11 cellular contexts compared by ENCODE assay signal in genomic region chr11:68036141-68036716, GRCh38. TPM values are rescaled to one million over a fixed set of nuclear protein-coding genes. Genes with fewer than 3 reads are reported as not detected.
DNase-seq lines count a peak whose midpoint lies in the region; ATAC-seq, FAIRE-seq and TF ChIP-seq lines count a peak whose summit lies in the region.
"Had no signal": no experiment of that assay in that cellular context is flagged by ENCODE, and none has a peak within 500 bp of the region (broad histone marks: within the 10 kb centered on the region; RNA-seq: fewer than 3 reads in every experiment).

No MANE protein-coding gene starts in this region.

- BruUV-seq in K562 (replicated peaks; lab: Mats Ljungman, UMichigan): no TSS peak

- no peak for DNase-seq in activated naive CD4-positive, alpha-beta T cell treated with anti-CD3 and anti-CD28 coated beads, Interleukin-2, amount 10 ng/mL, durations not matched to agents 7 days and 5 days
- no peak for DNase-seq in activated naive CD4-positive, alpha-beta T cell treated with anti-CD3 and anti-CD28 coated beads, Interleukin-2, amount 50 U/mL, for 16 hours
- DNase-seq in K562 (ENCODE audit: extremely low read depth in 1 of 4, low spot score in 3 of 4) (no peak), tibial nerve (ENCODE audit: low spot score in 2 of 2) (no peak), islet precursor cell (no peak), H54 (ENCODE audit: insufficient read length, low spot score) (no peak), foreskin melanocyte (no peak)
- DNase-seq: naive B cell; stimulated activated CD4-positive, alpha-beta T cell treated with anti-CD3 and anti-CD28 coated beads, Interleukin-4, amount 100 ng/mL, for 24 hours had no signal

- peak overlapping the region; percentile 90 for H3K27ac Mint-ChIP-seq in activated naive CD4-positive, alpha-beta T cell treated with anti-CD3 and anti-CD28 coated beads, Interleukin-2, amount 10 ng/mL, durations not matched to agents 7 days and 5 days

- H3K9me1 ChIP-seq in K562 (ENCODE audit: control insufficient read depth, insufficient read depth, low read length): no peaks in the 10 kb centered on the region

- H3K27me3 Mint-ChIP-seq in activated naive CD4-positive, alpha-beta T cell treated with anti-CD3 and anti-CD28 coated beads, Interleukin-2, amount 10 ng/mL, durations not matched to agents 7 days and 5 days: no peaks in the 10 kb centered on the region
- H3K27me3 Mint-ChIP-seq: naive B cell had no signal

- H3K4me3 ChIP-seq in K562 (no peak overlapping the region), mucosa of rectum (ENCODE audit: low read length in 2 of 2) (no peak overlapping the region), tibial nerve (no peak overlapping the region)

- H3K27me3 ChIP-seq in K562 (ENCODE audit: control insufficient read depth in 2 of 2, insufficient read depth in 2 of 2, low read length in 2 of 2) (no peaks in the 10 kb centered on the region), mucosa of rectum (ENCODE audit: control insufficient read depth in 2 of 2, insufficient read depth in 2 of 2, low read length in 2 of 2) (no peaks in the 10 kb centered on the region), tibial nerve (no peaks in the 10 kb centered on the region)

- no peak overlapping the region for H3K4me2 ChIP-seq in K562 (ENCODE audit: insufficient read depth, low read length)

- H3K9me3 ChIP-seq in K562 (replicated peaks; ENCODE audit: control insufficient read depth, insufficient read depth, low read depth, low read length) (no peaks in the 10 kb centered on the region), mucosa of rectum (ENCODE audit: control insufficient read depth in 2 of 2, low read length in 2 of 2) (no peaks in the 10 kb centered on the region), tibial nerve (no peaks in the 10 kb centered on the region)

- H2AFZ ChIP-seq in K562 (ENCODE audit: low read depth, low read length): no peak overlapping the region

- TF ChIP-seq EP300 in K562 (IDR thresholded peaks at IDR 0.05; ENCODE audit: low read length) (no peak), tibial nerve (IDR thresholded peaks at IDR 0.05) (no peak)

- peaks cover 40% of the 10 kb centered on the region for H3K4me1 Mint-ChIP-seq in activated naive CD4-positive, alpha-beta T cell treated with anti-CD3 and anti-CD28 coated beads, Interleukin-2, amount 10 ng/mL, durations not matched to agents 7 days and 5 days

- peaks cover 48% of the 10 kb centered on the region for H3K79me2 ChIP-seq in K562 (ENCODE audit: control insufficient read depth, insufficient read depth, low read length)

- no peak for ATAC-seq in K562

- POLR2A ChIA-PET in K562 (lab: Yijun Ruan, JAX): interaction anchor here (0.5 to 1.1 kb wide), 3 partner anchors 15 to 545 kb away, joined by 3 read pairs; no protein-coding TSS in a partner anchor

- no peak overlapping the region for H3K4me3 Mint-ChIP-seq in activated naive CD4-positive, alpha-beta T cell treated with anti-CD3 and anti-CD28 coated beads, Interleukin-2, amount 10 ng/mL, durations not matched to agents 7 days and 5 days

- H3K9ac ChIP-seq in K562 (ENCODE audit: insufficient read depth in 1 of 2, low read depth in 2 of 2, low read length in 2 of 2) (peak overlapping the region in 1 of 2 experiments; percentile 67; a peak in 1 of 4 replicates), mucosa of rectum (ENCODE audit: low read depth in 1 of 2, low read length in 2 of 2) (peak overlapping the region in 1 of 2 donors; percentile 27)

- no peak for TF ChIP-seq RAD21 in K562 (CRISPR knock-in tag; conservative IDR thresholded peaks at IDR 0.05 in 1 of 2, IDR thresholded peaks at IDR 0.05 in 1 of 2)

- H3K27ac ChIP-seq in K562 (ENCODE audit: extremely low read depth, low read depth, low read length): no peak overlapping the region
- peak overlapping the region; percentile 72 to 90 for H3K27ac ChIP-seq in mucosa of rectum (ENCODE audit: low read depth in 2 of 2, low read length in 2 of 2)
- peak overlapping the region in 3 of 4 donors; percentile 94 for H3K27ac ChIP-seq in tibial nerve

- intact Hi-C loops in K562 (cut with micrococcal nuclease): no loop called here

- H3K36me3 Mint-ChIP-seq in activated naive CD4-positive, alpha-beta T cell treated with anti-CD3 and anti-CD28 coated beads, Interleukin-2, amount 10 ng/mL, durations not matched to agents 7 days and 5 days: peaks cover 10% of the 10 kb centered on the region
- H3K36me3 Mint-ChIP-seq: naive B cell had no signal

- no peaks in the 10 kb centered on the region for H4K20me1 ChIP-seq in K562 (replicated peaks; ENCODE audit: control insufficient read depth, insufficient read depth, low read length)

- H3K9me3 Mint-ChIP-seq in activated naive CD4-positive, alpha-beta T cell treated with anti-CD3 and anti-CD28 coated beads, Interleukin-2, amount 10 ng/mL, durations not matched to agents 7 days and 5 days: no peaks in the 10 kb centered on the region
- H3K9me3 Mint-ChIP-seq: naive B cell had no signal

- CTCF ChIA-PET in activated naive CD4-positive, alpha-beta T cell treated with anti-CD3 and anti-CD28 coated beads, Interleukin-2, amount 10 ng/mL, durations not matched to agents 7 days and 5 days (lab: Charles Lee): no interaction called here
- CTCF ChIA-PET in K562 (lab: Yijun Ruan, JAX; ENCODE audit: low intra/inter-chr PET ratio): no interaction called here

- TF ChIP-seq CTCF in K562 (IDR thresholded peaks at IDR 0.05 in 2 of 3, conservative IDR thresholded peaks at IDR 0.05 in 1 of 3; ENCODE audit: insufficient read depth in 2 of 3, low read depth in 1 of 3, low read length in 3 of 3) (no peak), tibial nerve (IDR thresholded peaks at IDR 0.05) (no peak)

- in situ Hi-C loops in K562 (cut with MboI): no loop called here

- FAIRE-seq in K562 (lab: Jason Lieb, UNC): no peak
- no peak for FAIRE-seq in H54 (lab: Jason Lieb, UNC)
- FAIRE-seq: HTR-8/SVneo had no signal

- H3K36me3 ChIP-seq in K562 (ENCODE audit: control insufficient read depth, insufficient read depth, low read length): peaks cover 46% of the 10 kb centered on the region; the same call in 2 of the 3 replicates
- peaks cover 8 to 16% of the 10 kb centered on the region in 2 donors for H3K36me3 ChIP-seq in mucosa of rectum (ENCODE audit: control insufficient read depth in 2 of 2, insufficient read depth in 2 of 2, low read length in 2 of 2)
- H3K36me3 ChIP-seq in tibial nerve: peaks cover 0 to 48% (median 6%) of the 10 kb centered on the region in 3 donors

- no peak for TF ChIP-seq POLR2A in K562 (conservative IDR thresholded peaks at IDR 0.05)
- no peak for TF ChIP-seq POLR2A in tibial nerve (IDR thresholded peaks at IDR 0.05)
- no peak for TF ChIP-seq POLR2A in H54 (IDR thresholded peaks at IDR 0.05; ENCODE audit: low read depth, low read length)

- WGBS in K562 (ENCODE audit: insufficient coverage, low coverage, missing lambda C conversion rate): 86% methylated on average over 22 of the region's 27 CpGs
- WGBS in tibial nerve, 2 donors: 87 to 90% methylated on average over 20 to 23 of the region's 27 CpGs

- peaks cover 29 to 79% of the 10 kb centered on the region in 2 experiments for H3K4me1 ChIP-seq in K562 (replicated peaks in 1 of 2; ENCODE audit: control insufficient read depth in 2 of 2, insufficient read depth in 2 of 2, low read length in 2 of 2)
- H3K4me1 ChIP-seq in mucosa of rectum (ENCODE audit: control insufficient read depth in 2 of 2, insufficient read depth in 2 of 2, low read length in 2 of 2): peaks cover 41 to 46% of the 10 kb centered on the region in 2 donors
- H3K4me1 ChIP-seq in tibial nerve: peaks cover 0 to 71% (median 49%) of the 10 kb centered on the region in 4 donors

RNA-seq across cellular contexts. Expression of gene TCIRG1, which starts 2.6 kb away (rescaled TPM):
- 106 and 531 TPM in 2 replicates for total RNA-seq in K562 (2011; cell fraction: chromatin; rRNA removed; ENCODE audit: low replicate concordance)
- total RNA-seq in K562 (2011; cell fraction: nucleolus; rRNA removed): 492 and 517 TPM in 2 replicates
- total RNA-seq in K562 (2011; cell fraction: nucleoplasm; rRNA removed): 190 and 232 TPM in 2 replicates
- 78.0 and 82.8 TPM in 2 replicates for total RNA-seq in K562 (2014; rRNA removed)
- 2.5 and 5.5 TPM in 2 replicates for total RNA-seq in K562 (2014; rRNA removed; fragmentation: Illumina TruSeq; extraction: Trizol)
- 24.4 and 28.7 TPM in 2 replicates for total RNA-seq in K562 (2015; rRNA removed; fragmentation: Illumina TruSeq; extraction: Trizol)
- total RNA-seq in K562 (2021): 96.4 and 108 TPM in 2 replicates
- 31.1 and 72.7 TPM in 2 replicates for polyA plus RNA-seq in K562 (2011; rRNA removed)
- 56.1 and 92.6 TPM in 2 replicates for polyA plus RNA-seq in K562 (2011; cell fraction: cytosol; rRNA removed)
- 923 and 1,215 TPM in 2 replicates for polyA plus RNA-seq in K562 (2011; cell fraction: nucleus; rRNA removed)
- 55.4 and 115 TPM in 2 replicates for polyA plus RNA-seq in K562 (2012)
- 13.1 and 33.3 TPM in 2 replicates for polyA plus RNA-seq in K562 (2014; fragmentation: Illumina TruSeq; extraction: Trizol)
- polyA plus RNA-seq in K562 (2014; fragmentation: Nextera tagmentation; extraction: Ambion mirVana): 1 to 10 TPM in 1 of 2 experiments, under 1 TPM in 1; 0.49 to 1.9 TPM
- polyA plus RNA-seq in K562 (2014; rRNA removed): 113 and 143 TPM in 2 replicates
- polyA minus RNA-seq in K562 (2011; rRNA and poly(A)+ RNA removed): 9.7 and 11.0 TPM in 2 replicates
- polyA minus RNA-seq in K562 (2011; cell fraction: cytosol; rRNA and poly(A)+ RNA removed): 28.2 and 33.0 TPM in 2 replicates
- 139 and 154 TPM in 2 replicates for polyA minus RNA-seq in K562 (2011; cell fraction: nucleus; rRNA and poly(A)+ RNA removed)
- 100 to 1,000 TPM; 142 to 439 (median 183) TPM for total RNA-seq in tibial nerve

RNA-seq across cellular contexts. Expression of gene NDUFS8, which starts 5.7 kb away (rescaled TPM):
- 41.2 and 158 TPM in 2 replicates for total RNA-seq in K562 (2011; cell fraction: chromatin; rRNA removed; ENCODE audit: low replicate concordance)
- 168 and 170 TPM in 2 replicates for total RNA-seq in K562 (2011; cell fraction: nucleolus; rRNA removed)
- total RNA-seq in K562 (2011; cell fraction: nucleoplasm; rRNA removed): 99.4 and 102 TPM in 2 replicates
- 351 and 419 TPM in 2 replicates for total RNA-seq in K562 (2014; rRNA removed)
- 60.0 and 91.3 TPM in 2 replicates for total RNA-seq in K562 (2014; rRNA removed; fragmentation: Illumina TruSeq; extraction: Trizol)
- 146 and 150 TPM in 2 replicates for total RNA-seq in K562 (2015; rRNA removed; fragmentation: Illumina TruSeq; extraction: Trizol)
- total RNA-seq in K562 (2021): 271 and 294 TPM in 2 replicates
- polyA plus RNA-seq in K562 (2011; rRNA removed): 67.2 and 68.7 TPM in 2 replicates
- polyA plus RNA-seq in K562 (2011; cell fraction: cytosol; rRNA removed): 181 and 505 TPM in 2 replicates
- polyA plus RNA-seq in K562 (2011; cell fraction: nucleus; rRNA removed): 116 and 178 TPM in 2 replicates
- 247 and 317 TPM in 2 replicates for polyA plus RNA-seq in K562 (2012)
- 101 and 156 TPM in 2 replicates for polyA plus RNA-seq in K562 (2014; fragmentation: Illumina TruSeq; extraction: Trizol)
- 10 to 100 TPM; 36.5 to 65.1 TPM for polyA plus RNA-seq in K562 (2014; fragmentation: Nextera tagmentation; extraction: Ambion mirVana)
- 241 and 257 TPM in 2 replicates for polyA plus RNA-seq in K562 (2014; rRNA removed)
- polyA minus RNA-seq in K562 (2011; rRNA and poly(A)+ RNA removed): 28.2 and 47.3 TPM in 2 replicates
- 128 and 135 TPM in 2 replicates for polyA minus RNA-seq in K562 (2011; cell fraction: cytosol; rRNA and poly(A)+ RNA removed)
- polyA minus RNA-seq in K562 (2011; cell fraction: nucleus; rRNA and poly(A)+ RNA removed): 55.5 and 65.1 TPM in 2 replicates
- total RNA-seq in tibial nerve: 100 to 1,000 TPM; 143 to 205 (median 180) TPM

RNA-seq across cellular contexts. Expression of gene ALDH3B1, which starts 26.1 kb away (rescaled TPM):
- 0.14 and 0.70 TPM in 2 replicates for total RNA-seq in K562 (2011; cell fraction: chromatin; rRNA removed; ENCODE audit: low replicate concordance)
- total RNA-seq in K562 (2011; cell fraction: nucleolus; rRNA removed): 0.13 and 0.17 TPM in 2 replicates
- 0.07 and 0.15 TPM in 2 replicates for total RNA-seq in K562 (2011; cell fraction: nucleoplasm; rRNA removed)
- total RNA-seq in K562 (2014; rRNA removed): 0.37 TPM in 1 of 2 replicates, not detected in the other
- total RNA-seq in K562 (2014; rRNA removed; fragmentation: Illumina TruSeq; extraction: Trizol): 0.04 TPM in 1 of 2 replicates, not detected in the other
- total RNA-seq in K562 (2015; rRNA removed; fragmentation: Illumina TruSeq; extraction: Trizol): 0.07 and 0.08 TPM in 2 replicates
- total RNA-seq in K562 (2021): 0.13 and 0.35 TPM in 2 replicates
- polyA plus RNA-seq in K562 (2011; rRNA removed): 0.10 and 0.19 TPM in 2 replicates
- polyA plus RNA-seq in K562 (2011; cell fraction: cytosol; rRNA removed): 0.18 and 0.36 TPM in 2 replicates
- 0.21 and 0.30 TPM in 2 replicates for polyA plus RNA-seq in K562 (2011; cell fraction: nucleus; rRNA removed)
- 0.42 and 1.4 TPM in 2 replicates for polyA plus RNA-seq in K562 (2012)
- 0.06 and 0.15 TPM in 2 replicates for polyA plus RNA-seq in K562 (2014; fragmentation: Illumina TruSeq; extraction: Trizol)
- polyA plus RNA-seq in K562 (2014; fragmentation: Nextera tagmentation; extraction: Ambion mirVana): under 1 TPM in 1 of 2 experiments, not detected in 1; 0.01 TPM
- 0.21 and 0.43 TPM in 2 replicates for polyA plus RNA-seq in K562 (2014; rRNA removed)
- polyA minus RNA-seq in K562 (2011; rRNA and poly(A)+ RNA removed): 0.03 TPM in 1 of 2 replicates, not detected in the other
- polyA minus RNA-seq in K562 (2011; cell fraction: cytosol; rRNA and poly(A)+ RNA removed): 1.5 TPM in 1 of 2 replicates, not detected in the other
- polyA minus RNA-seq in K562 (2011; cell fraction: nucleus; rRNA and poly(A)+ RNA removed): 0.11 and 0.54 TPM in 2 replicates
- total RNA-seq in tibial nerve: 100 to 1,000 TPM in 1 of 4 donors, 10 to 100 TPM in 3; 80.4 to 137 (median 91.8) TPM

RNA-seq across cellular contexts. Expression of gene UNC93B1, which starts 32.3 kb away (rescaled TPM):
- total RNA-seq in K562 (2011; cell fraction: chromatin; rRNA removed; ENCODE audit: low replicate concordance): 14.0 and 42.4 TPM in 2 replicates
- 38.0 and 40.8 TPM in 2 replicates for total RNA-seq in K562 (2011; cell fraction: nucleolus; rRNA removed)
- 17.3 and 24.9 TPM in 2 replicates for total RNA-seq in K562 (2011; cell fraction: nucleoplasm; rRNA removed)
- total RNA-seq in K562 (2014; rRNA removed) (10.1 and 12.2 TPM in 2 replicates), K562 (2014; rRNA removed; fragmentation: Illumina TruSeq; extraction: Trizol) (3.7 and 4.3 TPM in 2 replicates), K562 (2015; rRNA removed; fragmentation: Illumina TruSeq; extraction: Trizol) (2.3 and 3.3 TPM in 2 replicates), K562 (2021) (13.6 and 14.1 TPM in 2 replicates), tibial nerve (10 to 100 TPM; 43.5 to 75.9 (median 44.2) TPM)
- polyA plus RNA-seq in K562 (2011; rRNA removed) (8.6 and 10.0 TPM in 2 replicates), K562 (2014; fragmentation: Illumina TruSeq; extraction: Trizol) (5.1 and 6.5 TPM in 2 replicates), K562 (2014; fragmentation: Nextera tagmentation; extraction: Ambion mirVana) (under 1 TPM; 0.10 to 0.17 TPM), K562 (2014; rRNA removed) (7.3 and 11.6 TPM in 2 replicates)
- polyA plus RNA-seq in K562 (2011; cell fraction: cytosol; rRNA removed): 11.3 and 17.7 TPM in 2 replicates
- 30.9 and 40.1 TPM in 2 replicates for polyA plus RNA-seq in K562 (2011; cell fraction: nucleus; rRNA removed)
- polyA plus RNA-seq in K562 (2012): 6.5 and 9.5 TPM in 2 replicates
- 5.2 and 8.3 TPM in 2 replicates for polyA minus RNA-seq in K562 (2011; rRNA and poly(A)+ RNA removed)
- polyA minus RNA-seq in K562 (2011; cell fraction: cytosol; rRNA and poly(A)+ RNA removed): 9.3 and 11.6 TPM in 2 replicates
- 12.3 and 12.5 TPM in 2 replicates for polyA minus RNA-seq in K562 (2011; cell fraction: nucleus; rRNA and poly(A)+ RNA removed)

Comparison
In these comparisons a context has a peak if more than half of its experiments do, and no peak if none do; other contexts are left out.
1. RNA of gene ALDH3B1, which starts 26.1 kb away (total RNA-seq): 80.4 to 137 TPM in tibial nerve; 0.04 to 0.70 TPM in K562; every median in the first group is over 10 times any median in the second.